17 cellular contexts compared by ENCODE assay signal in the genomic region with DNA sequence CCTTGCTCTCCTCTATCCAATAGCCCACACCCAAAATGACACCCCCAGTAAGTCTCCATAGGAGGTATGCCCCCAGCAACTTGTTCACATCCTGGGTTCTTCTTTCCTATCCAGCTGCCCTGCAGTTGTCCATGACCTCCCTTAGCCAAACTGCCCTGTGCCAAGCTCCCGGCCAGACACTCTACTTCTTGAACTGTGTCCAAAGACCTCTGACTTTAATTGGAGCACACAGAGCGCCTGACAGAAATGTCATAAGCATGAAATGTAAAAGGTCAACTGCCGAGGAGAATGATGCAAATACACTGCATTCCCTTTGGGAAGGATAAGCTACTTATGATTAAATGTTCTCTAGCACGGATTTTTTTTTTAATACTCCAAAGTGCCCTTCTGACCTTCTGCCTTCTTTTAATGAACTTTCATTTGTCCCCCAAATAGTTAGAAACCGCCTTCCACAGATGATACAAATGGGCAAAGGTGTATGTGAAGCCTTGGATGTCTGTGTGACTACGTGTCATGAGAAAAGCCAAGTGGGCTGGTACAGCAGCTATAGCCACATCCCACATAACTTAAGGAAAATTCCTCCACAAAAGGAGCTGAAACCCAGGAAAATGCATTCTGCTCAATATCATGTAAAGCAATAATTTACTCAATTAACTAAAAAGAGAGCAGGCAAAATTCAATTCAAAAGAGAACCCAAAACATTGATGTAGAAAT. TPM values are rescaled to one million over a fixed set of nuclear protein-coding genes. Genes with fewer than 3 reads are reported as not detected.
DNase-seq lines count a peak whose midpoint lies in the region; TF ChIP-seq lines count a peak whose summit lies in the region.
"Had no signal": no experiment of that assay in that cellular context is flagged by ENCODE, and none has a peak within 500 bp of the region (broad histone marks: within the 10 kb centered on the region; RNA-seq: fewer than 3 reads in every experiment).

No MANE protein-coding gene starts in this region.

- H3K9me3 ChIP-seq in mesenchymal stem cell (ENCODE audit: control insufficient read depth, low read length), result no peaks in the 10 kb centered on the region
- no peaks in the 10 kb centered on the region for H3K9me3 ChIP-seq in thyroid gland
- H3K9me3 ChIP-seq: breast epithelium had no signal

- no peak overlapping the region for H3K4me2 ChIP-seq in mesenchymal stem cell (ENCODE audit: low read length, poor library complexity, severe bottlenecking)

- peak overlapping the region; percentile 74 for H3K9ac ChIP-seq in mesenchymal stem cell (ENCODE audit: low read length)

- H2BK5ac ChIP-seq in mesenchymal stem cell (ENCODE audit: low read depth, low read length, poor library complexity, severe bottlenecking), result no peak overlapping the region

- H3K4me3 ChIP-seq in fibroblast of mammary gland (ENCODE audit: control insufficient read depth, low read depth, low read length), result no peak overlapping the region
- no peak overlapping the region for H3K4me3 ChIP-seq in mesenchymal stem cell (ENCODE audit: insufficient read depth in 1 of 2, low read depth in 1 of 2, low read length in 2 of 2)
- no peak overlapping the region for H3K4me3 ChIP-seq in thyroid gland (replicated peaks in 1 of 3)
- H3K4me3 ChIP-seq: breast epithelium had no signal

- TF ChIP-seq CTCF in fibroblast of mammary gland (conservative IDR thresholded peaks at IDR 0.05; ENCODE audit: control insufficient read depth, insufficient read depth, low read depth, low read length) (no peak), thyroid gland (IDR thresholded peaks at IDR 0.05) (no peak)

- no peak overlapping the region for H4K91ac ChIP-seq in mesenchymal stem cell (ENCODE audit: low read length)

- no peaks in the 10 kb centered on the region for H3K79me1 ChIP-seq in mesenchymal stem cell (replicated peaks; ENCODE audit: low read length, poor library complexity, severe bottlenecking)

- no peaks in the 10 kb centered on the region for H3K27me3 ChIP-seq in mesenchymal stem cell (ENCODE audit: control insufficient read depth in 1 of 2, insufficient read depth in 1 of 2, low read length in 2 of 2)
- H3K27me3 ChIP-seq in thyroid gland, result no peaks in the 10 kb centered on the region
- H3K27me3 ChIP-seq: breast epithelium had no signal

- no peak for TF ChIP-seq POLR2A in thyroid gland (IDR thresholded peaks at IDR 0.05)

- H3K4me1 ChIP-seq in mesenchymal stem cell (ENCODE audit: control insufficient read depth, insufficient read depth, low read depth, low read length) (no peaks in the 10 kb centered on the region), thyroid gland (peaks cover 3 to 10% of the 10 kb centered on the region in 2 donors)
- H3K4me1 ChIP-seq: breast epithelium had no signal

- intact Hi-C loops in thyroid gland (cut with DNase I), result no loop called here

- no peak overlapping the region for H2BK15ac ChIP-seq in mesenchymal stem cell (ENCODE audit: low read depth, poor library complexity, severe bottlenecking)

- H3K27ac ChIP-seq in mesenchymal stem cell (ENCODE audit: low read length, poor library complexity, severe bottlenecking) (no peak overlapping the region), thyroid gland (peak overlapping the region in 2 of 3 donors; percentile 40 to 53)
- H3K27ac ChIP-seq: 22Rv1, VCaP had no signal

- WGBS in mesenchymal stem cell, result 100% methylated on average over 3 of the region's 6 CpGs
- whole genome bisulfite sequencing in thyroid gland, 2 donors, result 43 to 45% methylated on average over 6 of the region's 6 CpGs

- DNase-seq in DMS79 treated with DMSO at 0.1 percent for 48 hours (lab: John Stamatoyannopoulos, UW) (peak; percentile 61), DMS79 (lab: John Stamatoyannopoulos, UW) (no peak), fibroblast of mammary gland (ENCODE audit: low read depth) (peak; percentile 70), mesenchymal stem cell (peak; percentile 27), thyroid gland (peak; percentile 49 to 62), SK-N-DZ (ENCODE audit: low spot score) (no peak), NCI-H1105 (lab: John Stamatoyannopoulos, UW) (no peak), NCI-H526 treated with DMSO at 0.1 percent for 48 hours (lab: John Stamatoyannopoulos, UW) (no peak)
- DNase-seq: CD4-positive, alpha-beta memory T cell; GF-D8; mesendoderm; NCI-H1048; NCI-H226; stimulated activated CD4-positive, alpha-beta T cell treated with anti-CD3 and anti-CD28 coated beads, Interleukin-2, amount 100 ng/mL, for 48 hours had no signal

- no peak overlapping the region for H2AFZ ChIP-seq in mesenchymal stem cell (ENCODE audit: low read depth, low read length)

- no peak overlapping the region for H3K18ac ChIP-seq in mesenchymal stem cell (ENCODE audit: low read depth in 1 of 2, low read length in 2 of 2)

- H2AK5ac ChIP-seq in mesenchymal stem cell (ENCODE audit: low read length, severe bottlenecking), result no peak overlapping the region

- peaks cover 0 to 3% of the 10 kb centered on the region in 2 experiments for H3K36me3 ChIP-seq in mesenchymal stem cell (ENCODE audit: control insufficient read depth in 1 of 2, insufficient read depth in 2 of 2, low read depth in 1 of 2, low read length in 2 of 2)
- H3K36me3 ChIP-seq in thyroid gland, result no peaks in the 10 kb centered on the region
- H3K36me3 ChIP-seq: breast epithelium had no signal

- no peak overlapping the region for H3K14ac ChIP-seq in mesenchymal stem cell (ENCODE audit: low read length in 2 of 2)

- H2BK120ac ChIP-seq in mesenchymal stem cell (ENCODE audit: low read depth, low read length), result no peak overlapping the region

- H4K8ac ChIP-seq in mesenchymal stem cell (ENCODE audit: low read length), result no peak overlapping the region

- no peak overlapping the region for H2BK12ac ChIP-seq in mesenchymal stem cell (ENCODE audit: low read length in 2 of 2)

- H3K4ac ChIP-seq in mesenchymal stem cell (ENCODE audit: low read depth in 1 of 2, low read length in 2 of 2), result no peak overlapping the region

- H3K23ac ChIP-seq in mesenchymal stem cell (ENCODE audit: low read length in 2 of 2), result no peak overlapping the region

RNA-seq across cellular contexts. Expression of a gene that starts 26.7 kb away (rescaled TPM):
- polyA plus RNA-seq in mesenchymal stem cell (2013, experiment 1 of 2), result 0.88 TPM
- 0.81 TPM for polyA plus RNA-seq in mesenchymal stem cell (2013, experiment 2 of 2)
- total RNA-seq in thyroid gland, result 10 to 100 TPM in 2 of 4 donors, 1 to 10 TPM in 2; 6.9 to 14.1 (median 11.2) TPM
- polyA plus RNA-seq in SK-N-DZ (2014; cell fraction: cytosol; rRNA removed), result 3.1 and 3.3 TPM in 2 replicates
- polyA plus RNA-seq in SK-N-DZ (2014; cell fraction: nucleus; rRNA removed), result 1.8 and 5.2 TPM in 2 replicates
- total RNA-seq: CD4-positive, alpha-beta memory T cell had no signal
- polyA plus RNA-seq: CD4-positive, alpha-beta memory T cell had no signal

Comparison
In these comparisons a context has a peak if more than half of its experiments do, and no peak if none do; other contexts are left out.
1. DNase-seq: peak in DMS79 treated with DMSO at 0.1 percent for 48 hours (single experiment), fibroblast of mammary gland (single experiment), mesenchymal stem cell (single experiment) and thyroid gland (2 of 2); none in DMS79 (single experiment), SK-N-DZ (single experiment), NCI-H1105 (single experiment) and NCI-H526 treated with DMSO at 0.1 percent for 48 hours (single experiment).